1 cellular context compared by ENCODE assay signal in genomic region chr7:37590824-37591223, GRCh38.
A peak's percentile ranks its signal among the peaks of the same experiment; 100 is the strongest.
TF ChIP-seq lines count a peak whose summit lies in the region.

No MANE protein-coding gene starts in this region.

TF ChIP-seq in K562, 482 proteins besides CTCF, POLR2A, EP300 and RAD21 (continued from another document):
- TF ChIP-seq ZNF407 (IDR thresholded peaks at IDR 0.05; ENCODE audit: low read depth): no peak
- TF ChIP-seq VEZF1 (CRISPR knock-in tag; IDR thresholded peaks at IDR 0.05): peak; percentile 83
- TF ChIP-seq TEAD4 (IDR thresholded peaks at IDR 0.05; ENCODE audit: low read length): peak; percentile 60; the same call in 1 of the 2 replicates
- TF ChIP-seq TEAD4 (CRISPR knock-in tag; IDR thresholded peaks at IDR 0.05; ENCODE audit: borderline replicate concordance): no peak
- peak; percentile 61 for TF ChIP-seq MAFG (tag; conservative IDR thresholded peaks at IDR 0.05)
- TF ChIP-seq ZNF384 (IDR thresholded peaks at IDR 0.05; ENCODE audit: low read depth, low read length): peak; percentile 70; the same call in 1 of the 2 replicates
- TF ChIP-seq KLF16 (IDR thresholded peaks at IDR 0.05): peak; percentile 69
- peak; percentile 21; the same call in 1 of the 2 replicates for TF ChIP-seq NCOR1 (IDR thresholded peaks at IDR 0.05)
- 0 out of 2 replicates have a peak, but pooled peaks have one; percentile 7 for TF ChIP-seq CBFA2T2 (conservative IDR thresholded peaks at IDR 0.05)
- TF ChIP-seq SOX6 (IDR thresholded peaks at IDR 0.05): peak; percentile 48
- TF ChIP-seq JUND (IDR thresholded peaks at IDR 0.05; ENCODE audit: borderline replicate concordance, low read depth, low read length): peak; percentile 21; the same call in 1 of the 2 replicates
- 0 out of 3 replicates have a peak, but pooled peaks have one; percentile 45 for TF ChIP-seq JUND (tag; IDR thresholded peaks at IDR 0.05; ENCODE audit: borderline replicate concordance, low read depth, low read length)
- TF ChIP-seq ZNF639 (CRISPR knock-in tag; conservative IDR thresholded peaks at IDR 0.05 in 1 of 2, IDR thresholded peaks at IDR 0.05 in 1 of 2): peak in 1 of 2 experiments; percentile 38; a peak in 1 of 4 replicates
- peak; percentile 44 for TF ChIP-seq NFE2 (IDR thresholded peaks at IDR 0.05; ENCODE audit: low read depth)
- TF ChIP-seq PKNOX1 (IDR thresholded peaks at IDR 0.05): peak; percentile 37; the same call in 1 of the 2 replicates
- TF ChIP-seq ZNF830 (CRISPR knock-in tag; IDR thresholded peaks at IDR 0.05): no peak
- TF ChIP-seq TAL1 (IDR thresholded peaks at IDR 0.05): peak; percentile 35; the same call in 1 of the 2 replicates
- peak; percentile 95 for TF ChIP-seq FOXJ2 (tag; IDR thresholded peaks at IDR 0.05)
- TF ChIP-seq ARID1B (IDR thresholded peaks at IDR 0.05): peak; percentile 71
- TF ChIP-seq FOXA3 (CRISPR knock-in tag; conservative IDR thresholded peaks at IDR 0.05 in 1 of 2, IDR thresholded peaks at IDR 0.05 in 1 of 2): peak in 1 of 2 experiments; percentile 1; a peak in 1 of 4 replicates
- TF ChIP-seq ELK3 (CRISPR knock-in tag; IDR thresholded peaks at IDR 0.05): no peak
- no peak for TF ChIP-seq DNMT1 (IDR thresholded peaks at IDR 0.05)
- peak; percentile 25; the same call in 1 of the 2 replicates for TF ChIP-seq CXXC5 (CRISPR knock-in tag; IDR thresholded peaks at IDR 0.05)
- TF ChIP-seq CBFA2T3 (IDR thresholded peaks at IDR 0.05): peak; percentile 49; the same call in 1 of the 2 replicates
- 0 out of 4 replicates have a peak, but pooled peaks of 1 of the 2 experiments have one; percentile 29 for TF ChIP-seq MAZ (CRISPR knock-in tag; conservative IDR thresholded peaks at IDR 0.05 in 1 of 2, IDR thresholded peaks at IDR 0.05 in 1 of 2)
- TF ChIP-seq ZNF766 (CRISPR knock-in tag; conservative IDR thresholded peaks at IDR 0.05): peak; percentile 43; the same call in 1 of the 2 replicates
- TF ChIP-seq THAP12 (CRISPR knock-in tag; IDR thresholded peaks at IDR 0.05): no peak
- peak; percentile 64; the same call in 1 of the 2 replicates for TF ChIP-seq MECOM (CRISPR knock-in tag; IDR thresholded peaks at IDR 0.05)
- peak in 1 of 2 experiments; percentile 24; a peak in 1 of 4 replicates for TF ChIP-seq TBL1XR1 (IDR thresholded peaks at IDR 0.05; ENCODE audit: low read length in 2 of 2)
- peak; percentile 41; the same call in 1 of the 2 replicates for TF ChIP-seq SMARCA4 (IDR thresholded peaks at IDR 0.05)
- no peak for TF ChIP-seq IRF1 (CRISPR knock-in tag; IDR thresholded peaks at IDR 0.05; ENCODE audit: borderline replicate concordance)
- TF ChIP-seq RBM14 (IDR thresholded peaks at IDR 0.05; ENCODE audit: borderline replicate concordance, insufficient read depth, low read depth, low read length): no peak
